Comparison of ENCODE assay signal across 8 cellular contexts in genomic region chr14:67426983-67427601, GRCh38. TPM values are rescaled to one million over a fixed set of nuclear protein-coding genes. Genes with fewer than 3 reads are reported as not detected.
DNase-seq lines count a peak whose midpoint lies in the region; ATAC-seq and TF ChIP-seq lines count a peak whose summit lies in the region.

No MANE protein-coding gene starts in this region.

- peak; percentile 80 for TF ChIP-seq CTCF in HFF-Myc (IDR thresholded peaks at IDR 0.05; ENCODE audit: low read depth, low read length, missing control alignments)

- no peaks in the 10 kb centered on the region for H3K36me3 Mint-ChIP-seq in central memory CD8-positive, alpha-beta T cell (ENCODE audit: insufficient read depth)

- H3K27me3 Mint-ChIP-seq in central memory CD8-positive, alpha-beta T cell, result peaks cover 32% of the 10 kb centered on the region

- no peak overlapping the region for H3K4me3 Mint-ChIP-seq in central memory CD8-positive, alpha-beta T cell

- H3K9me3 Mint-ChIP-seq in central memory CD8-positive, alpha-beta T cell, result no peaks in the 10 kb centered on the region

- H3K27ac Mint-ChIP-seq in central memory CD8-positive, alpha-beta T cell (ENCODE audit: low read depth), result no peak overlapping the region

- no peaks in the 10 kb centered on the region for H3K4me1 Mint-ChIP-seq in central memory CD8-positive, alpha-beta T cell

- intact Hi-C loops in left colon (cut with DNase I, micrococcal nuclease), result no loop called here

- DNase-seq in COLO829 (ENCODE audit: low spot score) (peak; percentile 91), HFF-Myc (ENCODE audit: extremely low read depth, low read depth) (peak; percentile 48), NCI-H345 (lab: John Stamatoyannopoulos, UW) (peak; percentile 82), left colon (peak; percentile 72 to 76)
- peak; percentile 52 for DNase-seq in activated CD4-positive, CD25-positive, alpha-beta regulatory T cell treated with anti-CD3 and anti-CD28 coated beads, Interleukin-2, amount 50 U/mL, for 16 hours (ENCODE audit: low read depth, low spot score)
- peak; percentile 54 to 63 for DNase-seq in central memory CD8-positive, alpha-beta T cell (ENCODE audit: low spot score in 2 of 2)
- DNase-seq in stimulated activated CD4-positive, alpha-beta T cell treated with anti-CD3 and anti-CD28 coated beads, Interleukin-4, amount 100 ng/mL, for 1 hour, result peak; percentile 69

- ATAC-seq in central memory CD8-positive, alpha-beta T cell (replicated peaks; ENCODE audit: extremely low read depth, poor library complexity, severe bottlenecking), result peak; percentile 71
- ATAC-seq in left colon, result peak; percentile 84
- no peak for ATAC-seq in HG03571 (IDR thresholded peaks at IDR 0.05; ENCODE audit: unreplicated experiment)

- no peak overlapping the region for H3K4me3 ChIP-seq in HFF-Myc (replicated peaks; ENCODE audit: low read depth, low read length)

RNA-seq across cellular contexts. Expression of gene PLEK2, which starts 15.1 kb away (rescaled TPM):
- total RNA-seq in left colon, result 10 to 100 TPM; 41.7 to 52.2 TPM
